In genomic region chr5:110738812-110739651, GRCh38 we compare ENCODE assay signal across 8 cellular contexts. TPM values are rescaled to one million over a fixed set of nuclear protein-coding genes. Genes with fewer than 3 reads are reported as not detected.
A peak's percentile ranks its signal among the peaks of the same experiment; 100 is the strongest.
DNase-seq lines count a peak whose midpoint lies in the region; ATAC-seq and TF ChIP-seq lines count a peak whose summit lies in the region.

Gene SLC25A46, plus strand, starts transcription at chr5:110739007. Its CDS starts 113 bp downstream, at chr5:110739120.

- TF ChIP-seq CTCF in GM10248 (IDR thresholded peaks at IDR 0.05; ENCODE audit: control extremely low read depth, extremely low read depth, low read depth, missing control alignments) (no peak), SU-DHL-6 (IDR thresholded peaks at IDR 0.05; ENCODE audit: insufficient read depth, low read length, poor library complexity, severe bottlenecking) (no peak), parathyroid adenoma (IDR thresholded peaks at IDR 0.05) (no peak), tibial nerve (IDR thresholded peaks at IDR 0.05) (no peak)

- WGBS in tibial nerve, 2 donors: 0% methylated on average over 26 to 62 of the region's 62 CpGs

- H3K9ac ChIP-seq in SU-DHL-6 (ENCODE audit: low read length): peak within 1 kb of the TSS; percentile 95
- peak within 1 kb of the TSS; percentile 44 for H3K9ac ChIP-seq in parathyroid adenoma

- H3K4me1 ChIP-seq in parathyroid adenoma: no peaks in the 10 kb centered on the region
- H3K4me1 ChIP-seq in tibial nerve: peaks cover 0 to 32% (median 3%) of the 10 kb centered on the region in 4 donors

- H4K20me1 ChIP-seq in SU-DHL-6 (ENCODE audit: low read depth, low read length): peaks cover 10% of the 10 kb centered on the region; the same call in 1 of the 2 replicates

- H3K36me3 ChIP-seq in SU-DHL-6 (ENCODE audit: low read length) (peaks cover 8% of the 10 kb centered on the region; the same call in 1 of the 2 replicates), parathyroid adenoma (ENCODE audit: control insufficient read depth, insufficient read depth, low read length) (no peaks in the 10 kb centered on the region), tibial nerve (no peaks in the 10 kb centered on the region)

- DNase-seq in GM10248 (ENCODE audit: extremely low spot score) (peak; percentile 87), NCI-H1105 (lab: John Stamatoyannopoulos, UW) (peak; percentile 55), Right ventricle myocardium superior (peak; percentile 90), tibial nerve (ENCODE audit: low spot score in 2 of 2) (peak; percentile 72 to 84)
- DNase-seq in activated naive CD8-positive, alpha-beta T cell treated with anti-CD3 and anti-CD28 coated beads, Interleukin-2, amount 50 U/mL, for 16 hours (ENCODE audit: low read depth, low spot score): peak; percentile 72

- H3K79me2 ChIP-seq in SU-DHL-6 (ENCODE audit: insufficient read depth, low read length) (peaks cover 38% of the 10 kb centered on the region), parathyroid adenoma (no peaks in the 10 kb centered on the region)

- H2AFZ ChIP-seq in SU-DHL-6 (ENCODE audit: low read depth, low read length, severe bottlenecking): peak within 1 kb of the TSS; percentile 99
- peak within 1 kb of the TSS; percentile 89 for H2AFZ ChIP-seq in parathyroid adenoma

- H3K4me3 ChIP-seq in SU-DHL-6 (ENCODE audit: insufficient read depth, low read length, poor library complexity, severe bottlenecking): peak within 1 kb of the TSS; percentile 100
- peak within 1 kb of the TSS; percentile 77 for H3K4me3 ChIP-seq in parathyroid adenoma (ENCODE audit: low read depth, low read length)
- H3K4me3 ChIP-seq in tibial nerve: peak within 1 kb of the TSS; percentile 79 to 88 (median 86)

- H3K4me2 ChIP-seq in SU-DHL-6 (ENCODE audit: low read depth, low read length, poor library complexity, severe bottlenecking): peak within 1 kb of the TSS; percentile 99
- peak within 1 kb of the TSS; percentile 85 for H3K4me2 ChIP-seq in parathyroid adenoma (ENCODE audit: low read length)

- peak; percentile 14 to 24 for TF ChIP-seq POLR2A in tibial nerve (IDR thresholded peaks at IDR 0.05)

- CTCF ChIA-PET in GM10248 (lab: Yijun Ruan, JAX): interaction anchor here (0.9 to 5.7 kb wide), 4 partner anchors 10 to 30 kb away, joined by 3 to 27 read pairs (median 4); partner anchors contain the start of gene TMEM232

- H3K27me3 ChIP-seq in SU-DHL-6 (ENCODE audit: low read length) (0 out of 2 replicates have a peak, but pooled peaks cover 2% of the 10 kb centered on the region), parathyroid adenoma (ENCODE audit: control insufficient read depth, insufficient read depth, low read length) (no peaks in the 10 kb centered on the region), tibial nerve (no peaks in the 10 kb centered on the region)

- no peaks in the 10 kb centered on the region; the same call in 1 of the 2 replicates for H3F3A ChIP-seq in SU-DHL-6 (ENCODE audit: insufficient read depth)

- peak; percentile 98 for ATAC-seq in HG02610 (IDR thresholded peaks at IDR 0.05; ENCODE audit: unreplicated experiment)
- peak; percentile 99 for ATAC-seq in Right ventricle myocardium superior (ENCODE audit: poor library complexity)

- peak in 1 of 2 donors; percentile 85 for TF ChIP-seq EP300 in tibial nerve (IDR thresholded peaks at IDR 0.05)

- H3K27ac ChIP-seq in SU-DHL-6 (ENCODE audit: low read depth, low read length): peak within 1 kb of the TSS; percentile 60
- H3K27ac ChIP-seq in parathyroid adenoma: peak within 1 kb of the TSS; percentile 78
- H3K27ac ChIP-seq in tibial nerve: peak within 1 kb of the TSS; percentile 49 to 90 (median 86)

- no peaks in the 10 kb centered on the region for H3K9me2 ChIP-seq in SU-DHL-6 (replicated peaks; ENCODE audit: insufficient read depth, low read length)

- no peaks in the 10 kb centered on the region for H3K9me3 ChIP-seq in SU-DHL-6 (ENCODE audit: insufficient read depth, low read length)
- no peaks in the 10 kb centered on the region for H3K9me3 ChIP-seq in parathyroid adenoma (ENCODE audit: control insufficient read depth, low read length)
- H3K9me3 ChIP-seq in tibial nerve: no peaks in the 10 kb centered on the region

- POLR2A ChIA-PET in GM10248 (lab: Yijun Ruan, JAX): no interaction called here

- intact Hi-C loops in Right ventricle myocardium superior (cut with DNase I): no loop called here

RNA-seq across cellular contexts. Expression of gene SLC25A46, which starts in this region (rescaled TPM):
- total RNA-seq in Right ventricle myocardium superior (63.1 TPM), tibial nerve (10 to 100 TPM; 45.6 to 58.4 (median 48.7) TPM)

Comparison
In these comparisons a context has a peak if more than half of its experiments do, and no peak if none do; other contexts are left out.
1. Peak in every context shown above with its lines: DNase-seq, ATAC-seq, H3K4me3 ChIP-seq and H3K27ac ChIP-seq.